Comparison of ENCODE assay signal across 8 cellular contexts in the genomic region with DNA sequence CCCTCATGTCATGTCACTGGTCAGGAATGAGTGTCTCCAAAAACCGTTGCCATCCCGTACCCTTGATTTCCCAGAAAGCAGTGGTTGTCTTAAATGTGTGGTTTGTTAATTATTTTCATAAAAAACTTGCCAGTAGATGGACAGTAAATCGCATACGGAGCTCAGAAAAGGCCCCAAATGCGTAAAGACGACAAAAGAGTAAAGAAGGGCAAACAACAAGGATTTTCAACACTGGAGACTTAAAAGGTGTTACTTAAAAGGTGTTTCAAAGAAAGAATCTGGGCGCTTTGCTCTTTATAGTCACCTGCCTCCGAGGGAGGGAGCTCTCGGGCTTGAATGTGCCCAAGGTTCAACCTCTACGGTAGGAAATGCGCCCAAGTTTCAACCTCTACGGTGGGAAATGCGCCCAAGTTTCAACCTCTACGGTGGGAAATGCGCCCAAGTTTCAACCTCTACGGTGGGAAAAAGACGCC. TPM values are rescaled to one million over a fixed set of nuclear protein-coding genes. Genes with fewer than 3 reads are reported as not detected.
DNase-seq lines count a peak whose midpoint lies in the region; ATAC-seq and TF ChIP-seq lines count a peak whose summit lies in the region.

No MANE protein-coding gene starts in this region.

- H3K9me3 ChIP-seq in OCI-LY1 (ENCODE audit: low read length) (no peaks in the 10 kb centered on the region), lower lobe of right lung (no peaks in the 10 kb centered on the region)

- no peaks in the 10 kb centered on the region for H3K9me3 Mint-ChIP-seq in Calu3 (ENCODE audit: low read depth, unreplicated experiment)

- no peaks in the 10 kb centered on the region for H3K79me2 ChIP-seq in OCI-LY1 (ENCODE audit: insufficient read depth, low read length)

- DNase-seq in Calu3 = peak; percentile 54
- DNase-seq in dermis blood vessel endothelial cell = peak; percentile 68
- DNase-seq in lower lobe of right lung = no peak

- peak overlapping the region; percentile 54 for H3K27ac Mint-ChIP-seq in Calu3 (ENCODE audit: unreplicated experiment)

- H3K4me3 ChIP-seq in OCI-LY1 (ENCODE audit: low read depth, low read length, poor library complexity, severe bottlenecking) (peak overlapping the region; percentile 69), lower lobe of right lung (peak overlapping the region; percentile 78)

- no peaks in the 10 kb centered on the region for H3K27me3 Mint-ChIP-seq in Calu3 (ENCODE audit: unreplicated experiment)

- H3K4me1 ChIP-seq in OCI-LY1 (ENCODE audit: insufficient read depth, low read length, severe bottlenecking) (peaks cover 17% of the 10 kb centered on the region), lower lobe of right lung (peaks cover 15% of the 10 kb centered on the region)

- H3K27ac ChIP-seq in OCI-LY1 (ENCODE audit: low read depth, low read length, poor library complexity, severe bottlenecking) = peak overlapping the region; percentile 31
- H3K27ac ChIP-seq in lower lobe of right lung = peak overlapping the region; percentile 97
- H3K27ac ChIP-seq in temporal lobe (ENCODE audit: low read depth, low read length) = peak overlapping the region; percentile 17

- ATAC-seq in GM19372 (IDR thresholded peaks at IDR 0.05; ENCODE audit: low read depth, unreplicated experiment) = peak; percentile 17
- peak; percentile 28 for ATAC-seq in HG03378 (IDR thresholded peaks at IDR 0.05; ENCODE audit: unreplicated experiment)
- ATAC-seq in lower lobe of right lung = peak; percentile 46 to 74
- ATAC-seq in HG03439 (IDR thresholded peaks at IDR 0.05; ENCODE audit: unreplicated experiment) = no peak

- TSS peak; percentile 57 for BruUV-seq in Calu3 (replicated peaks; lab: Mats Ljungman, UMichigan)

- no peaks in the 10 kb centered on the region for H3K4me1 Mint-ChIP-seq in Calu3 (ENCODE audit: low read depth, unreplicated experiment)

- no peaks in the 10 kb centered on the region for H3F3A ChIP-seq in OCI-LY1 (ENCODE audit: insufficient read depth, low read length)

- peak overlapping the region; percentile 93 for H3K4me2 ChIP-seq in OCI-LY1 (ENCODE audit: low read length)

- peak overlapping the region; percentile 72 for H3K4me3 Mint-ChIP-seq in Calu3 (ENCODE audit: low read depth, unreplicated experiment)

- H3K9ac ChIP-seq in OCI-LY1 (ENCODE audit: low read length) = peak overlapping the region; percentile 77

- no peaks in the 10 kb centered on the region for H3K27me3 ChIP-seq in OCI-LY1 (ENCODE audit: insufficient read depth, low read length)
- no peaks in the 10 kb centered on the region for H3K27me3 ChIP-seq in lower lobe of right lung (ENCODE audit: low read depth)

- TF ChIP-seq CTCF in Calu3 (IDR thresholded peaks at IDR 0.05; ENCODE audit: unreplicated experiment) (no peak), OCI-LY1 (IDR thresholded peaks at IDR 0.05; ENCODE audit: low read length) (peak; percentile 50; the same call in 1 of the 2 replicates), lower lobe of right lung (IDR thresholded peaks at IDR 0.05) (peak; percentile 25)

- CTCF ChIA-PET in Calu3 (lab: Charles Lee) = interaction anchor here (1.3 kb wide), 1 partner anchor 300 kb away, joined by 4 read pairs; no protein-coding TSS in a partner anchor

- H3K9me2 ChIP-seq in OCI-LY1 (ENCODE audit: low read depth, low read length) = no peaks in the 10 kb centered on the region

- no peak overlapping the region for H2AFZ ChIP-seq in OCI-LY1 (ENCODE audit: low read length)

- no peaks in the 10 kb centered on the region for H4K20me1 ChIP-seq in OCI-LY1 (ENCODE audit: insufficient read depth, low read length)

- intact Hi-C loops in Calu3 (cut with micrococcal nuclease; ENCODE audit: unreplicated experiment) (no loop called here), lower lobe of right lung (cut with DNase I) (no loop called here)

- H3K36me3 ChIP-seq in OCI-LY1 (ENCODE audit: insufficient read depth, low read length) (no peaks in the 10 kb centered on the region), lower lobe of right lung (no peaks in the 10 kb centered on the region)

- H3K36me3 Mint-ChIP-seq in Calu3 (ENCODE audit: insufficient read depth, unreplicated experiment) = peaks cover 16% of the 10 kb centered on the region

RNA-seq across cellular contexts. Expression of gene KIF27, which starts 0.7 kb away (rescaled TPM):
- total RNA-seq in Calu3 (2022) (5.8 and 6.6 TPM in 2 replicates), dermis blood vessel endothelial cell (2.7 and 4.4 TPM in 2 replicates), lower lobe of right lung (10.4 TPM), temporal lobe (9.1 TPM)

RNA-seq across cellular contexts. Expression of gene HNRNPK, which starts 59.5 kb away (rescaled TPM):
- total RNA-seq in Calu3 (2022) = 517 and 543 TPM in 2 replicates
- total RNA-seq in dermis blood vessel endothelial cell = 685 and 950 TPM in 2 replicates
- total RNA-seq in lower lobe of right lung = 390 TPM
- 543 TPM for total RNA-seq in temporal lobe

Comparison
In these comparisons a context has a peak if more than half of its experiments do, and no peak if none do; other contexts are left out.
1. H3K27ac ChIP-seq: peak in every context shown above with its lines; median percentile 97 in lower lobe of right lung; 31 in OCI-LY1; 17 in temporal lobe.